14 cellular contexts compared by ENCODE assay signal in the genomic region with DNA sequence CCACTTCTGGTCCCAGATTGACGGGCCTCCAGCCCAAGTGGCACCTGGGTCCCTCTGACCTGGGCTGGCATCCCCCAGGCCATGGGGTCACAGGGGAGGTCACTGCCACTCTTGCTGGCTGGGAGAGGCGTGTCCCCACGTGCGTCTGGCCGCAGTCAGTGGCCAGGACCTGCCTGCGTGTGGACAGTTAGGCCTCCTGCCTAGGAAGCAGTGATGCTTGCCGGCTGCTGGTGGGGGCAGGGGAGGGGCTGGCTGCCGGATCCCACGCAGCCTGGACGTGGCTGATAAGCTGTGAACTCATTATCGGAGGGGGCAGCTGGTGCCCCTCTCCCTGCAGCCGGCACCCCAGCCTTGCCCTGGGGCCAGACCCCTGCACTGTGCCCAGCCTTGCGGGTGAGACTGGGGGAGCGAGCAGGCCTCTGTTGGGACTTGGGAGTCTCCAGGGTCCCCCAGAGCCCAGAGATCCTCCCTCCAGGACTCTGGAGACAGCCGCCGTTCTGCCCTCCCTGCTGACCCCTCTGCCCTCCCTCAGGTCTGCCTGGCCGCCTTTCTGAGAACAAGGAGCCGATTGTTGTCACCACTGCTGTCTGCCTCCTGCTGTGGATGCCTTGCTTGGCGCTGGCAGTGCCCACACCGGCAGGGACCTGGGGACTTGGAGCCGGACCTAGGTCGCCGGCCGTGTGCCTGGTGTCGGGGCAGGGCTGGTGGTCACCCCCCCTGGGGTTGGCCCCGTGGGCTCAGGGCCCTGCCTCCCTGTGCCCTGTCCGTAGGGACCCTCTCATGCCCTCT.
DNase-seq lines count a peak whose midpoint lies in the region; TF ChIP-seq lines count a peak whose summit lies in the region.
"Had no signal": no experiment of that assay in that cellular context is flagged by ENCODE, and none has a peak within 500 bp of the region (broad histone marks: within the 10 kb centered on the region; RNA-seq: fewer than 3 reads in every experiment).

No MANE protein-coding gene starts in this region.

- intact Hi-C loops in tibial artery (cut with DNase I; ENCODE audit: low total_unique reads): no loop called here

- H3K4me3 ChIP-seq in mucosa of rectum (ENCODE audit: low read length in 2 of 2) (no peak overlapping the region), tibial artery (peak overlapping the region in 1 of 2 donors; percentile 26)
- H3K4me3 ChIP-seq: SK-N-MC had no signal

- H3K36me3 ChIP-seq in mucosa of rectum (ENCODE audit: control insufficient read depth in 2 of 2, insufficient read depth in 2 of 2, low read length in 2 of 2): no peaks in the 10 kb centered on the region
- H3K36me3 ChIP-seq in tibial artery: no peaks in the 10 kb centered on the region
- H3K36me3 ChIP-seq: spleen had no signal

- DNase-seq in SW480 (ENCODE audit: low spot score) (peak; percentile 50), erythroblast (lab: John Stamatoyannopoulos, UW) (peak; percentile 96 to 99), tibial artery (no peak), cortex of kidney (lab: John Stamatoyannopoulos, UW) (no peak), NCI-H1694 treated with DMSO at 0.1 percent for 48 hours (lab: John Stamatoyannopoulos, UW) (no peak), DMS53 treated with DMSO at 0.1 percent for 48 hours (lab: John Stamatoyannopoulos, UW; ENCODE audit: unreplicated experiment) (no peak)
- DNase-seq: activated CD4-positive, alpha-beta T cell treated with anti-CD3 and anti-CD28 coated beads for 48 hours; central memory CD4-positive, alpha-beta T cell; DMS79; NCI-H510A treated with DMSO at 0.1 percent for 48 hours; spleen; stimulated activated CD8-positive, alpha-beta memory T cell treated with anti-CD3 and anti-CD28 coated beads, Interleukin-4, amount 100 ng/mL, for 48 hours had no signal

- peak; percentile 82 for TF ChIP-seq POLR2A in erythroblast (IDR thresholded peaks at IDR 0.05; ENCODE audit: low read length)

- H3K27me3 ChIP-seq in mucosa of rectum (ENCODE audit: control insufficient read depth in 2 of 2, insufficient read depth in 2 of 2, low read length in 2 of 2) (no peaks in the 10 kb centered on the region), tibial artery (no peaks in the 10 kb centered on the region)
- H3K27me3 ChIP-seq: spleen had no signal

- TF ChIP-seq CTCF in tibial artery (IDR thresholded peaks at IDR 0.05): no peak

- H3K27ac ChIP-seq in mucosa of rectum (ENCODE audit: low read depth in 2 of 2, low read length in 2 of 2) (peak overlapping the region in 1 of 2 donors; percentile 33), tibial artery (peak overlapping the region; percentile 20 to 39)

- H3K9ac ChIP-seq in mucosa of rectum (ENCODE audit: low read depth in 1 of 2, low read length in 2 of 2): peak overlapping the region; percentile 17 to 32

- H3K4me1 ChIP-seq in mucosa of rectum (ENCODE audit: control insufficient read depth in 2 of 2, insufficient read depth in 2 of 2, low read length in 2 of 2) (peaks cover 90 to 92% of the 10 kb centered on the region in 2 donors), tibial artery (peaks cover 0 to 100% (median 90%) of the 10 kb centered on the region in 4 donors)

- H3K9me3 ChIP-seq in mucosa of rectum (ENCODE audit: control insufficient read depth in 2 of 2, low read length in 2 of 2): no peaks in the 10 kb centered on the region
- H3K9me3 ChIP-seq in tibial artery: no peaks in the 10 kb centered on the region
- H3K9me3 ChIP-seq: spleen had no signal

Comparison
In these comparisons a context has a peak if more than half of its experiments do, and no peak if none do; other contexts are left out.
1. DNase-seq: peak in SW480 (single experiment) and erythroblast (2 of 2); none in tibial artery (0 of 2), cortex of kidney (single experiment), NCI-H1694 treated with DMSO at 0.1 percent for 48 hours (single experiment) and DMS53 treated with DMSO at 0.1 percent for 48 hours (single experiment).